Comparison of ENCODE assay signal across 1 cellular context in genomic region chrX:70995338-70995737, GRCh38.
A peak's percentile ranks its signal among the peaks of the same experiment; 100 is the strongest.
TF ChIP-seq lines count a peak whose summit lies in the region.

No MANE protein-coding gene starts in this region.

TF ChIP-seq in HepG2, 621 proteins besides CTCF, POLR2A, EP300 and RAD21 (continued from another document):
- TF ChIP-seq ZBTB40 (IDR thresholded peaks at IDR 0.05): peak; percentile 65
- TF ChIP-seq ZBTB40 (CRISPR knock-in tag; IDR thresholded peaks at IDR 0.05): no peak
